ENCODE assay signal across 9 cellular contexts in the genomic region with DNA sequence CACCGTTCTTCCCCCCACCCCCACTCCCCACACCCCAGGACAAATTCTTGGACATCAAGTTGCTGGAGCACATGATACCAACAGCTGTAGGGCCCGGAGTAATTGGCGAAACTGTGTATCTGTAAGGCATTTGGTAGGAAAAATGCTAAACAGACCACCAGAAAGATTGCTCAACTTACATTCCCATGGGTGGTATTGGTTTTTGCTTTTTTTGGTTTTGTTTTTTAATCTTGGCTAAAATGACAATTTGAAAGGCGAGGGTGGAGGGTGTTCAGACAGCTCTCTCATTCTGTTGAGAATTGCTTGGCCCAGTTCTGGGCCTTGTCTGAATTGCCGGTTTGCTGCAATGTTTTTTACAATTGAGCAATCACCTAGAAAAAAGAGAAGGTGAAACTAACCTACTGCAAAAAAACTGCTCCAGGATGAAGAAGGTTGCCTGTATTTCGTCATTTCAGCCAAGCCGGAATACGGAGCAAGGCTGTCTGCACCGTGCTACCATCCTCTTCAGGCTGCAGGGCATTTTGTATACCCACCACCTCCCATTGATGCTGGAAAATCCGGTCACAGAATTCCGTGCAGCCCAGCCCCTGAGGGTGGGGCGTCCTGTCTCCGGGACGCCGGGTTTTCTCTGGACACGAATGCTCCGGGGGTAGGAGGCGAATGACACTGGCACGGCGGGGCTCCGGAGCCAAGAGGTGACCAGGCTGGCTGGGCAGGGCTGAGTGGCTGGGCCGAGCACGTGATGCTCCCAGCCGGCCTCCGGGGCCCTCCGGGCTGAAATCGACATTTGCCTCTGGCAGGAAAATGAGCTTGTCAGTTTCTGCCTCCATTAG. TPM values are rescaled to one million over a fixed set of nuclear protein-coding genes. Genes with fewer than 3 reads are reported as not detected.
DNase-seq lines count a peak whose midpoint lies in the region; ATAC-seq, FAIRE-seq and TF ChIP-seq lines count a peak whose summit lies in the region.
"Had no signal": no experiment of that assay in that cellular context is flagged by ENCODE, and none has a peak within 500 bp of the region (broad histone marks: within the 10 kb centered on the region; RNA-seq: fewer than 3 reads in every experiment).

Gene CLCN4 (plus strand): TSS at position 777 of the 833 bp plus-strand sequence. CDS start 28,058 bp downstream, outside the sequence.

- H3K36me3 Mint-ChIP-seq in endodermal cell (ENCODE audit: low read depth): no peaks in the 10 kb centered on the region
- peaks cover 8% of the 10 kb centered on the region for H3K36me3 Mint-ChIP-seq in memory B cell
- H3K36me3 Mint-ChIP-seq in activated CD4-positive, alpha-beta memory T cell treated with anti-CD3 and anti-CD28 coated beads for 36 hours: no peaks in the 10 kb centered on the region
- H3K36me3 Mint-ChIP-seq: activated naive CD4-positive, alpha-beta T cell treated with anti-CD3 and anti-CD28 coated beads, Interleukin-2, amount 50 U/mL, for 24 hours had no signal

- H3K9me3 Mint-ChIP-seq in endodermal cell: peaks cover 58% of the 10 kb centered on the region
- H3K9me3 Mint-ChIP-seq in memory B cell: no peaks in the 10 kb centered on the region
- no peaks in the 10 kb centered on the region for H3K9me3 Mint-ChIP-seq in activated CD4-positive, alpha-beta memory T cell treated with anti-CD3 and anti-CD28 coated beads for 36 hours
- H3K9me3 Mint-ChIP-seq: activated naive CD4-positive, alpha-beta T cell treated with anti-CD3 and anti-CD28 coated beads, Interleukin-2, amount 50 U/mL, for 24 hours had no signal

- H3K36me3 ChIP-seq in endodermal cell (ENCODE audit: control insufficient read depth, insufficient read depth, low read length): no peaks in the 10 kb centered on the region
- no peaks in the 10 kb centered on the region for H3K36me3 ChIP-seq in thymus (ENCODE audit: control insufficient read depth, insufficient read depth)

- H3K4me1 Mint-ChIP-seq in endodermal cell: peaks cover 18% of the 10 kb centered on the region
- H3K4me1 Mint-ChIP-seq in memory B cell: peaks cover 13% of the 10 kb centered on the region
- H3K4me1 Mint-ChIP-seq in activated CD4-positive, alpha-beta memory T cell treated with anti-CD3 and anti-CD28 coated beads for 36 hours (ENCODE audit: low read depth): peaks cover 10% of the 10 kb centered on the region

- peak within 1 kb of the TSS; percentile 78 for H3K4me3 ChIP-seq in endodermal cell (ENCODE audit: low read length)
- no peak within 1 kb of the TSS for H3K4me3 ChIP-seq in thymus (ENCODE audit: low read length)

- H3K27ac Mint-ChIP-seq in endodermal cell: no peak within 1 kb of the TSS
- peak within 1 kb of the TSS; percentile 91 for H3K27ac Mint-ChIP-seq in memory B cell
- no peak within 1 kb of the TSS for H3K27ac Mint-ChIP-seq in activated CD4-positive, alpha-beta memory T cell treated with anti-CD3 and anti-CD28 coated beads for 36 hours
- H3K27ac Mint-ChIP-seq: activated naive CD4-positive, alpha-beta T cell treated with anti-CD3 and anti-CD28 coated beads, Interleukin-2, amount 50 U/mL, for 24 hours had no signal

- ATAC-seq in HG03565 (IDR thresholded peaks at IDR 0.05; ENCODE audit: unreplicated experiment) (peak; percentile 58), memory B cell (ENCODE audit: low read depth) (peak; percentile 85)

- no peak for TF ChIP-seq CTCF in endodermal cell (conservative IDR thresholded peaks at IDR 0.05)

- no peak for FAIRE-seq in RCC 7860 (lab: Jason Lieb, UNC)

- peak within 1 kb of the TSS; percentile 30 for H3K27ac ChIP-seq in endodermal cell (ENCODE audit: low read depth, low read length)
- H3K27ac ChIP-seq in thymus (ENCODE audit: low read depth): peak within 1 kb of the TSS; percentile 19

- peak within 1 kb of the TSS; percentile 23 for H3K9ac ChIP-seq in endodermal cell (ENCODE audit: extremely low read depth, low read length, poor library complexity, severe bottlenecking)

- H3K4me1 ChIP-seq in endodermal cell (ENCODE audit: control insufficient read depth, insufficient read depth, low read length) (peaks cover 2% of the 10 kb centered on the region), thymus (ENCODE audit: control insufficient read depth, insufficient read depth, low read length) (no peaks in the 10 kb centered on the region)

- intact Hi-C loops in activated CD4-positive, alpha-beta memory T cell treated with anti-CD3 and anti-CD28 coated beads for 36 hours (cut with micrococcal nuclease): no loop called here

- peak within 1 kb of the TSS; percentile 44 for H3K4me3 Mint-ChIP-seq in endodermal cell
- H3K4me3 Mint-ChIP-seq in memory B cell: peak within 1 kb of the TSS; percentile 82
- H3K4me3 Mint-ChIP-seq in activated CD4-positive, alpha-beta memory T cell treated with anti-CD3 and anti-CD28 coated beads for 36 hours: no peak within 1 kb of the TSS
- H3K4me3 Mint-ChIP-seq: activated naive CD4-positive, alpha-beta T cell treated with anti-CD3 and anti-CD28 coated beads, Interleukin-2, amount 50 U/mL, for 24 hours had no signal

- H3K27me3 ChIP-seq in endodermal cell (ENCODE audit: control insufficient read depth, insufficient read depth, low read length, poor library complexity, severe bottlenecking) (no peaks in the 10 kb centered on the region), thymus (ENCODE audit: control insufficient read depth, insufficient read depth) (no peaks in the 10 kb centered on the region)

- H3K27me3 Mint-ChIP-seq in endodermal cell (ENCODE audit: insufficient read depth) (peaks cover 2% of the 10 kb centered on the region), memory B cell (no peaks in the 10 kb centered on the region)
- peaks cover 29% of the 10 kb centered on the region for H3K27me3 Mint-ChIP-seq in activated CD4-positive, alpha-beta memory T cell treated with anti-CD3 and anti-CD28 coated beads for 36 hours

- 20% methylated on average over 26 of the region's 27 CpGs; no CpG with 5 or more reads in 1 of the 2 experiments for WGBS in endodermal cell (ENCODE audit: insufficient coverage in 1 of 2, insufficient read length in 1 of 2), 2 experiments
- 19% methylated on average over 27 of the region's 27 CpGs for WGBS in thymus

- POLR2A ChIA-PET in activated CD4-positive, alpha-beta memory T cell treated with anti-CD3 and anti-CD28 coated beads for 36 hours (lab: Charles Lee): no interaction called here

- CTCF ChIA-PET in activated CD4-positive, alpha-beta memory T cell treated with anti-CD3 and anti-CD28 coated beads for 36 hours (lab: Charles Lee): no interaction called here

- DNase-seq in NCI-H82 (lab: John Stamatoyannopoulos, UW) (peak; percentile 23), NCI-H82 treated with DMSO at 0.1 percent for 48 hours (lab: John Stamatoyannopoulos, UW; ENCODE audit: unreplicated experiment) (no peak), RCC 7860 (ENCODE audit: low spot score) (peak; percentile 36), endodermal cell (peak; percentile 82), memory B cell (ENCODE audit: low spot score in 2 of 2) (peak; percentile 23 to 25)
- DNase-seq in activated CD4-positive, alpha-beta memory T cell treated with anti-CD3 and anti-CD28 coated beads for 36 hours: no peak

- H3K9me3 ChIP-seq in endodermal cell (ENCODE audit: control insufficient read depth, low read length) (no peaks in the 10 kb centered on the region), thymus (ENCODE audit: control insufficient read depth) (no peaks in the 10 kb centered on the region)

RNA-seq across cellular contexts. Expression of gene CLCN4, which starts in this region (rescaled TPM):
- 1 to 10 TPM; 3.7 to 4.4 TPM for total RNA-seq in endodermal cell
- 6.9 TPM for polyA plus RNA-seq in endodermal cell (2013, experiment 1 of 2)
- 7.7 TPM for polyA plus RNA-seq in endodermal cell (2013, experiment 2 of 2)
- polyA plus RNA-seq in thymus: 2.6 TPM
- not detected for total RNA-seq in activated CD4-positive, alpha-beta memory T cell treated with anti-CD3 and anti-CD28 coated beads for 36 hours

Comparison
In these comparisons a context has a peak if more than half of its experiments do, and no peak if none do; other contexts are left out.
1. RNA of gene CLCN4 (total RNA-seq): 3.7 to 4.4 TPM in endodermal cell; not detected in activated CD4-positive, alpha-beta memory T cell treated with anti-CD3 and anti-CD28 coated beads for 36 hours; every median in the first group is over 4 times any median in the second.
2. DNase-seq: peak in NCI-H82 (single experiment), RCC 7860 (single experiment), endodermal cell (single experiment) and memory B cell (2 of 2); none in NCI-H82 treated with DMSO at 0.1 percent for 48 hours (single experiment) and activated CD4-positive, alpha-beta memory T cell treated with anti-CD3 and anti-CD28 coated beads for 36 hours (single experiment).